Comparison of ENCODE assay signal across 9 cellular contexts in the genomic region with DNA sequence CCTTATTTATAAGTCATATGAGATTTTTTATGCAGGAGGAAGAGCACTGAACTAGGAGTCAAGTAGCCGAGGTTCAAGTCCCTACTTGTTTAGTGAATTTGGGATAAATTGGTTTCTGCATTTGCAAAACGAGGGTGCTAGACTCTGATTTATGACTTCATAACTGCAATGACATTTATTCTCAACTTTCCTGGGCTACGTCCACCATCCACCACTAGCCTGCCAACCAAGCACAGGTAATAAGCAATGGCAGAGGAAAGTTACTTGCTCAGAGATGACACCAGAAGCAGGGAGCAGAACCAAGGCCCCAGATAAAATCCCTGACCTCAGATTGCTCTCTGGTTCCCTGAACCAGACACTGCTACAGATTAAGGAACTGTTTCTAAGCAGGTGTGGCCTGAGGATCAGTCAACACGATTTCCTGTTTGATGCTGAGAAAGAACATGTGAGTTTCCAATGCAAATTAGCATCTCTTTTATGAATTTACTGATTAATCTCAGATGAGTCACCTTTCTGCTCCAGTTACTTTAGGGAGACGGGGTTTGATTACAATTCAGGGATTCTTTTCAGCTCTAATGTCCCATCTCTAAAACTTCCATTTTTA. TPM values are rescaled to one million over a fixed set of nuclear protein-coding genes. Genes with fewer than 3 reads are reported as not detected.
DNase-seq lines count a peak whose midpoint lies in the region; ATAC-seq and TF ChIP-seq lines count a peak whose summit lies in the region.
"Had no signal": no experiment of that assay in that cellular context is flagged by ENCODE, and none has a peak within 500 bp of the region (broad histone marks: within the 10 kb centered on the region; RNA-seq: fewer than 3 reads in every experiment).

No MANE protein-coding gene starts in this region.

- in situ Hi-C loops in GM13977 (cut with MboI; ENCODE audit: low pct_unique_long_range_greater_than_20kb, low sequenced_read_pairs, unreplicated experiment) = no loop called here

- peak overlapping the region; percentile 41 to 79 (median 62) for H3K27ac Mint-ChIP-seq in IgD-negative memory B cell

- TF ChIP-seq CTCF in RWPE1 (conservative IDR thresholded peaks at IDR 0.05; ENCODE audit: low read depth) (no peak), GM13977 (IDR thresholded peaks at IDR 0.05; ENCODE audit: extremely low read depth, insufficient read depth, missing control alignments) (no peak)

- DNase-seq in kidney tubule cell (ENCODE audit: low spot score) (peak; percentile 74), RWPE1 (ENCODE audit: low spot score) (no peak), GM13977 (ENCODE audit: low spot score) (no peak), DMS 273 (lab: John Stamatoyannopoulos, UW; ENCODE audit: unreplicated experiment) (no peak)
- no peak for DNase-seq in effector CD4-positive, alpha-beta T cell
- DNase-seq: activated gamma-delta T cell had no signal

- peak overlapping the region in 2 of 4 donors; percentile 77 to 78 for H3K4me3 Mint-ChIP-seq in IgD-negative memory B cell

- H3K4me1 Mint-ChIP-seq in IgD-negative memory B cell = peaks cover 35 to 48% (median 39%) of the 10 kb centered on the region in 3 donors

- CTCF ChIA-PET in RWPE1 (lab: Yijun Ruan, JAX) = no interaction called here

- H3K9me3 Mint-ChIP-seq in IgD-negative memory B cell = no peaks in the 10 kb centered on the region

- peaks cover 2% of the 10 kb centered on the region for H3K36me3 Mint-ChIP-seq in IgD-negative memory B cell

- POLR2A ChIA-PET in RWPE1 (lab: Yijun Ruan, JAX; ENCODE audit: low non-redundant PET) = no interaction called here

- H3K27me3 Mint-ChIP-seq in IgD-negative memory B cell = no peaks in the 10 kb centered on the region

- ATAC-seq in GM18517 (IDR thresholded peaks at IDR 0.05; ENCODE audit: unreplicated experiment) = peak; percentile 80
- ATAC-seq in GM21737 (IDR thresholded peaks at IDR 0.05; ENCODE audit: unreplicated experiment) = peak; percentile 70

- no peak overlapping the region for H3K27ac ChIP-seq in RWPE1

RNA-seq across cellular contexts. Expression of a gene that starts 52.7 kb away (rescaled TPM):
- 2.0 TPM for polyA plus RNA-seq in IgD-negative memory B cell
